Comparison of ENCODE assay signal across 7 cellular contexts in genomic region chr1:7488475-7488842, GRCh38.
"Had no signal": no experiment of that assay in that cellular context is flagged by ENCODE, and none has a peak within 500 bp of the region (broad histone marks: within the 10 kb centered on the region; RNA-seq: fewer than 3 reads in every experiment).

No MANE protein-coding gene starts in this region.

- ATAC-seq: K562 had no signal

- H3K27ac ChIP-seq: HL-60, KMS-11 had no signal

- DNase-seq: IMR-90, KBM-7, KG1 had no signal

- H3K36me3 Mint-ChIP-seq: IgD-negative memory B cell had no signal

- H3K4me1 Mint-ChIP-seq: IgD-negative memory B cell had no signal

- H3K4me2 ChIP-seq: KMS-11 had no signal

- H3K9ac ChIP-seq: KMS-11 had no signal

- H3K4me3 Mint-ChIP-seq: IgD-negative memory B cell had no signal

- H3K4me3 ChIP-seq: K562 had no signal

- FAIRE-seq: K562 had no signal
